In the genomic region with DNA sequence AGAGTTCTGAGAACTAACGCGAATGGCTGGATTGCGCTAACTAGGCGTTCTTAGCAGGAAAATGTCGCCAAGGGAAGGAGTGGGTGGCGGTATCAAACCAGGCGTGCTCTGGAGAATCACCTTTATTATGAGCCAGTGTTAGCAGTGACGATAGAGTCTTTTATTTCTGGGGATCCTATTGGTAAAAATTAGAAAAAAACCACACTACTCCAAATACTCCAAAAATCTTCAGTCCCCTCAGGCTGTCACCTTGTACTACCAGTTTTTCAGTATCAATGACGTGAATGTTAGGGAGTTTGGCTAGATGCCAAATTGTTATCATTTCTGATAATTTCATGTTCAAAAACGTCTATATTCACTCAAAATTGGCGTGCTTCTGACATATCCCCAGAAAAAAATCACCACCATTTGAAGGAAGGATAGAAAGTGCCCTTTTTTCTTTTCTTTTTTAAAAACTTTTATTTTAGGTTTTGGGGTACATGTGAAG, we compare ENCODE assay signal across 9 cellular contexts. TPM values are rescaled to one million over a fixed set of nuclear protein-coding genes. Genes with fewer than 3 reads are reported as not detected.
DNase-seq lines count a peak whose midpoint lies in the region; ATAC-seq, FAIRE-seq and TF ChIP-seq lines count a peak whose summit lies in the region.
"Had no signal": no experiment of that assay in that cellular context is flagged by ENCODE, and none has a peak within 500 bp of the region (broad histone marks: within the 10 kb centered on the region; RNA-seq: fewer than 3 reads in every experiment).

No MANE protein-coding gene starts in this region.

- H3K4me3 ChIP-seq in astrocyte (ENCODE audit: insufficient read depth, low read depth, low read length): peak overlapping the region; percentile 63
- H3K4me3 ChIP-seq in upper lobe of left lung: peak overlapping the region in 3 of 4 donors; percentile 49 to 56 (median 55)

- H3K79me2 ChIP-seq in astrocyte (ENCODE audit: insufficient read depth, low read length): no peaks in the 10 kb centered on the region

- H3K4me1 Mint-ChIP-seq in activated naive CD8-positive, alpha-beta T cell (ENCODE audit: low read depth): peaks cover 16% of the 10 kb centered on the region
- H3K4me1 Mint-ChIP-seq in activated naive CD8-positive, alpha-beta T cell treated with anti-CD3 and anti-CD28 coated beads for 36 hours: peaks cover 9% of the 10 kb centered on the region
- H3K4me1 Mint-ChIP-seq in astrocyte (ENCODE audit: low read depth, unreplicated experiment) (peaks cover 12% of the 10 kb centered on the region), memory B cell (peaks cover 16% of the 10 kb centered on the region)
- H3K4me1 Mint-ChIP-seq in natural killer cell treated with Interleukin-12 subunit alpha and Interleukin-12 subunit beta and Interleukin-15 and Interleukin-18, amount 100 ng/mL, for 72 hours (ENCODE audit: low read depth in 2 of 2): peaks cover 2 to 4% of the 10 kb centered on the region in 2 donors

- H3K4me3 Mint-ChIP-seq in activated naive CD8-positive, alpha-beta T cell: peak overlapping the region; percentile 62
- no peak overlapping the region for H3K4me3 Mint-ChIP-seq in activated naive CD8-positive, alpha-beta T cell treated with anti-CD3 and anti-CD28 coated beads for 36 hours
- H3K4me3 Mint-ChIP-seq in astrocyte (ENCODE audit: unreplicated experiment): peak overlapping the region; percentile 94
- H3K4me3 Mint-ChIP-seq in memory B cell: peak overlapping the region; percentile 99
- H3K4me3 Mint-ChIP-seq in natural killer cell treated with Interleukin-12 subunit alpha and Interleukin-12 subunit beta and Interleukin-15 and Interleukin-18, amount 100 ng/mL, for 72 hours: no peak overlapping the region

- peaks cover 13% of the 10 kb centered on the region for H3K4me1 ChIP-seq in astrocyte (ENCODE audit: insufficient read depth, low read length)
- peaks cover 14 to 23% (median 17%) of the 10 kb centered on the region in 4 donors for H3K4me1 ChIP-seq in upper lobe of left lung

- ATAC-seq in memory B cell (ENCODE audit: low read depth) (no peak), upper lobe of left lung (ENCODE audit: low FRiP score in 2 of 2) (no peak), Right ventricle myocardium superior (ENCODE audit: poor library complexity) (no peak), GM21825 (IDR thresholded peaks at IDR 0.05; ENCODE audit: unreplicated experiment) (no peak)
- no peak for ATAC-seq in natural killer cell treated with Interleukin-12 subunit alpha and Interleukin-12 subunit beta and Interleukin-15 and Interleukin-18, amount 100 ng/mL, for 72 hours

- no peak overlapping the region for H3K9ac ChIP-seq in astrocyte (ENCODE audit: low read length)

- no peaks in the 10 kb centered on the region for H3K36me3 Mint-ChIP-seq in activated naive CD8-positive, alpha-beta T cell
- no peaks in the 10 kb centered on the region for H3K36me3 Mint-ChIP-seq in activated naive CD8-positive, alpha-beta T cell treated with anti-CD3 and anti-CD28 coated beads for 36 hours
- no peaks in the 10 kb centered on the region for H3K36me3 Mint-ChIP-seq in astrocyte (ENCODE audit: low read depth, unreplicated experiment)
- H3K36me3 Mint-ChIP-seq in memory B cell: no peaks in the 10 kb centered on the region
- no peaks in the 10 kb centered on the region for H3K36me3 Mint-ChIP-seq in natural killer cell treated with Interleukin-12 subunit alpha and Interleukin-12 subunit beta and Interleukin-15 and Interleukin-18, amount 100 ng/mL, for 72 hours

- H3K27me3 Mint-ChIP-seq in activated naive CD8-positive, alpha-beta T cell: peaks cover 21% of the 10 kb centered on the region
- peaks cover 42% of the 10 kb centered on the region for H3K27me3 Mint-ChIP-seq in activated naive CD8-positive, alpha-beta T cell treated with anti-CD3 and anti-CD28 coated beads for 36 hours
- no peaks in the 10 kb centered on the region for H3K27me3 Mint-ChIP-seq in astrocyte (ENCODE audit: low read depth, unreplicated experiment)
- H3K27me3 Mint-ChIP-seq in memory B cell: no peaks in the 10 kb centered on the region
- peaks cover 16 to 18% of the 10 kb centered on the region in 2 donors for H3K27me3 Mint-ChIP-seq in natural killer cell treated with Interleukin-12 subunit alpha and Interleukin-12 subunit beta and Interleukin-15 and Interleukin-18, amount 100 ng/mL, for 72 hours

- peak overlapping the region; percentile 97 for H3K4me2 ChIP-seq in astrocyte (ENCODE audit: low read length)

- DNase-seq in activated naive CD8-positive, alpha-beta T cell treated with anti-CD3 and anti-CD28 coated beads for 36 hours: no peak
- DNase-seq in astrocyte (ENCODE audit: low read depth) (no peak), memory B cell (ENCODE audit: low spot score in 2 of 2) (no peak), upper lobe of left lung (no peak), Right ventricle myocardium superior (no peak)
- no peak for DNase-seq in natural killer cell treated with Interleukin-12 subunit alpha and Interleukin-12 subunit beta and Interleukin-15 and Interleukin-18, amount 100 ng/mL, for 72 hours (ENCODE audit: low spot score)
- DNase-seq: stimulated activated CD4-positive, alpha-beta T cell treated with anti-CD3 and anti-CD28 coated beads, Interleukin-2, amount 100 ng/mL, for 48 hours had no signal

- H3K9me3 ChIP-seq in astrocyte (ENCODE audit: insufficient read depth, low read depth, low read length) (no peaks in the 10 kb centered on the region), upper lobe of left lung (no peaks in the 10 kb centered on the region)

- TF ChIP-seq EP300 in upper lobe of left lung (IDR thresholded peaks at IDR 0.05): no peak

- H4K20me1 ChIP-seq in astrocyte (ENCODE audit: insufficient read depth, low read length): no peaks in the 10 kb centered on the region

- H2AFZ ChIP-seq in astrocyte (ENCODE audit: low read depth, low read length): peak overlapping the region; percentile 91

- no peak for FAIRE-seq in astrocyte (lab: Jason Lieb, UNC)

- H3K9me3 Mint-ChIP-seq in activated naive CD8-positive, alpha-beta T cell (ENCODE audit: low read depth): no peaks in the 10 kb centered on the region
- no peaks in the 10 kb centered on the region for H3K9me3 Mint-ChIP-seq in activated naive CD8-positive, alpha-beta T cell treated with anti-CD3 and anti-CD28 coated beads for 36 hours
- peaks cover 2% of the 10 kb centered on the region for H3K9me3 Mint-ChIP-seq in astrocyte (ENCODE audit: unreplicated experiment)
- H3K9me3 Mint-ChIP-seq in memory B cell: no peaks in the 10 kb centered on the region
- H3K9me3 Mint-ChIP-seq in natural killer cell treated with Interleukin-12 subunit alpha and Interleukin-12 subunit beta and Interleukin-15 and Interleukin-18, amount 100 ng/mL, for 72 hours: no peaks in the 10 kb centered on the region

- TF ChIP-seq POLR2A in upper lobe of left lung (IDR thresholded peaks at IDR 0.05): no peak

- 12 to 14% methylated on average over 11 of the region's 11 CpGs for WGBS in upper lobe of left lung, 2 donors

- H3K27me3 ChIP-seq in astrocyte (ENCODE audit: insufficient read depth, low read length) (peaks cover 23% of the 10 kb centered on the region), upper lobe of left lung (peaks cover 0 to 17% (median 4%) of the 10 kb centered on the region in 4 donors)

- H3K27ac Mint-ChIP-seq in activated naive CD8-positive, alpha-beta T cell: no peak overlapping the region
- H3K27ac Mint-ChIP-seq in activated naive CD8-positive, alpha-beta T cell treated with anti-CD3 and anti-CD28 coated beads for 36 hours: no peak overlapping the region
- H3K27ac Mint-ChIP-seq in astrocyte (ENCODE audit: unreplicated experiment) (no peak overlapping the region), memory B cell (peak overlapping the region; percentile 94)
- no peak overlapping the region for H3K27ac Mint-ChIP-seq in natural killer cell treated with Interleukin-12 subunit alpha and Interleukin-12 subunit beta and Interleukin-15 and Interleukin-18, amount 100 ng/mL, for 72 hours

- no peak overlapping the region for H3K27ac ChIP-seq in astrocyte (ENCODE audit: low read depth, low read length)
- no peak overlapping the region for H3K27ac ChIP-seq in upper lobe of left lung

- H3K36me3 ChIP-seq in astrocyte (ENCODE audit: insufficient read depth, low read length) (no peaks in the 10 kb centered on the region), upper lobe of left lung (no peaks in the 10 kb centered on the region)

- intact Hi-C loops in Right ventricle myocardium superior (cut with DNase I): no loop called here

- TF ChIP-seq CTCF in astrocyte (IDR thresholded peaks at IDR 0.05; ENCODE audit: insufficient read depth, low read depth, low read length) (no peak), upper lobe of left lung (IDR thresholded peaks at IDR 0.05) (no peak)

RNA-seq across cellular contexts. Expression of a gene that starts 1.5 kb away (rescaled TPM):
- total RNA-seq in activated naive CD8-positive, alpha-beta T cell treated with anti-CD3 and anti-CD28 coated beads for 36 hours: under 1 TPM; 0.12 to 0.30 TPM
- total RNA-seq in astrocyte: 6.4 and 7.7 TPM in 2 replicates
- total RNA-seq in upper lobe of left lung: 1 to 10 TPM in 5 of 6 donors, under 1 TPM in 1; 0.67 to 2.0 (median 1.5) TPM
- not detected for total RNA-seq in natural killer cell treated with Interleukin-12 subunit alpha and Interleukin-12 subunit beta and Interleukin-15 and Interleukin-18, amount 100 ng/mL, for 72 hours
- 0.05 TPM for total RNA-seq in Right ventricle myocardium superior

Comparison
In these comparisons a context has a peak if more than half of its experiments do, and no peak if none do; other contexts are left out.
1. H3K4me3 Mint-ChIP-seq: peak in activated naive CD8-positive, alpha-beta T cell (single experiment), astrocyte (single experiment) and memory B cell (single experiment); none in activated naive CD8-positive, alpha-beta T cell treated with anti-CD3 and anti-CD28 coated beads for 36 hours (single experiment) and natural killer cell treated with Interleukin-12 subunit alpha and Interleukin-12 subunit beta and Interleukin-15 and Interleukin-18, amount 100 ng/mL, for 72 hours (single experiment).